ENCODE assay signal across 29 cellular contexts in the genomic region with DNA sequence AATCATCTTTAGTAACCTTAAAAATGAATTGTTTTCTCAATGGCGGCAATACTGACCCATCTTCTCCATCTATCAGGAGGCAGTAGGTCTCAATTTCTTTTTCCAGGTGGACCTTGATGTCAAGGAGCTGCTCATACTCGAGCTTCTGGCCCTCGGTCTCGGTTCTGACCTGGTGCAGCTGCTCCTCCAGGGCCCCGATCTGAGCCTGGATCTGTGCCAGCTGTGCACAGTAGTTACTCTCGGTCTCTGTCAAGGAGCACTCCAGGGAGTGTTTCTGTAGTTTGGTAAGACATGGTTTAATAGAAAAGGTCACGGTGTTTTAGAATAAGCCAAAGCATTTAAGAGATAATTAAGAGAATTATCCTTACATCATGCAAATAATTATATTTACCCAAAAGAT. TPM values are rescaled to one million over a fixed set of nuclear protein-coding genes. Genes with fewer than 3 reads are reported as not detected.
"Had no signal": no experiment of that assay in that cellular context is flagged by ENCODE, and none has a peak within 500 bp of the region (broad histone marks: within the 10 kb centered on the region; RNA-seq: fewer than 3 reads in every experiment).

No MANE protein-coding gene starts in this region.

- H3K27ac ChIP-seq: breast epithelium, coronary artery, PC-9, SK-N-MC had no signal

- H3K9me3 ChIP-seq: breast epithelium had no signal

- ATAC-seq: activated CD8-positive, alpha-beta memory T cell treated with anti-CD3 and anti-CD28 coated beads, Interleukin-2, amount 10 ng/mL, durations not matched to agents 7 days and 5 days; T-cell had no signal

- FAIRE-seq: TTC549 had no signal

- DNase-seq: activated B cell treated with CpG ODN at 0.5 μM for 24 hours; activated CD4-positive, alpha-beta T cell treated with anti-CD3 and anti-CD28 coated beads for 1 hour; activated CD4-positive, alpha-beta T cell treated with anti-CD3 and anti-CD28 coated beads, Interleukin-2, amount 10 ng/mL, durations not matched to agents 24 days and 14 days; activated CD4-positive, alpha-beta T cell treated with anti-CD3 and anti-CD28 coated beads, Interleukin-2, amount 50 U/mL, for 48 hours; activated CD8-positive, alpha-beta memory T cell treated with anti-CD3 and anti-CD28 coated beads, Interleukin-2, amount 10 ng/mL, durations not matched to agents 7 days and 5 days; activated effector memory CD4-positive, alpha-beta T cell treated with Interleukin-2 at 50 U/mL for 16 hours; activated naive CD4-positive, alpha-beta T cell; activated T-cell treated with anti-CD3 and anti-CD28 coated beads, Interleukin-2, amount 50 U/mL, for 24 hours; aorta; caudate nucleus; KBM-7; NCI-H1092; NCI-H1436; NCI-H187 treated with DMSO at 0.1 percent for 48 hours; NCI-H446 treated with DMSO at 0.1 percent for 48 hours; NCI-H524 treated with DMSO at 0.1 percent for 48 hours; PC-9; SIG-M5; T-cell; T-helper 2 cell; T1000 had no signal

- H2AFZ ChIP-seq: PC-9 had no signal

- H3K4me1 ChIP-seq: breast epithelium had no signal

- H3K36me3 ChIP-seq: breast epithelium had no signal

- H3K4me2 ChIP-seq: PC-9 had no signal

- H3K4me3 ChIP-seq: breast epithelium, coronary artery, PC-9 had no signal

RNA-seq across cellular contexts. Expression of a gene that starts 4.9 kb away (rescaled TPM):
- total RNA-seq: activated B cell treated with CpG ODN at 0.5 μM for 24 hours; activated CD4-positive, alpha-beta T cell treated with anti-CD3 and anti-CD28 coated beads, Interleukin-2, amount 10 ng/mL, durations not matched to agents 24 days and 14 days; activated CD8-positive, alpha-beta memory T cell treated with anti-CD3 and anti-CD28 coated beads, Interleukin-2, amount 10 ng/mL, durations not matched to agents 7 days and 5 days; activated T-helper 1 cell treated with anti-CD3 and anti-CD28 coated beads, Interleukin-12 subunit alpha, Interleukin-12 subunit beta, Interleukin-2, Interleukin-4 antibody, amounts not matched to agents 30 ng/mL and 10 ng/mL and 1 ng/mL, durations not matched to agents 14 hours and 24 hours and 36 hours; aorta; breast epithelium; LHCN-M2; MCF 10A; PC-9; T-cell had no signal
- polyA plus RNA-seq: aorta had no signal

RNA-seq across cellular contexts. Expression of a gene that starts 5.5 kb away (rescaled TPM):
- total RNA-seq: activated B cell treated with CpG ODN at 0.5 μM for 24 hours; activated CD4-positive, alpha-beta T cell treated with anti-CD3 and anti-CD28 coated beads, Interleukin-2, amount 10 ng/mL, durations not matched to agents 24 days and 14 days; activated CD8-positive, alpha-beta memory T cell treated with anti-CD3 and anti-CD28 coated beads, Interleukin-2, amount 10 ng/mL, durations not matched to agents 7 days and 5 days; activated T-helper 1 cell treated with anti-CD3 and anti-CD28 coated beads, Interleukin-12 subunit alpha, Interleukin-12 subunit beta, Interleukin-2, Interleukin-4 antibody, amounts not matched to agents 30 ng/mL and 10 ng/mL and 1 ng/mL, durations not matched to agents 14 hours and 24 hours and 36 hours; aorta; breast epithelium; cerebellum; LHCN-M2; MCF 10A; PC-9; T-cell had no signal
- polyA plus RNA-seq: aorta had no signal

RNA-seq across cellular contexts. Expression of a gene that starts 22.3 kb away (rescaled TPM):
- total RNA-seq: activated B cell treated with CpG ODN at 0.5 μM for 24 hours; activated CD4-positive, alpha-beta T cell treated with anti-CD3 and anti-CD28 coated beads, Interleukin-2, amount 10 ng/mL, durations not matched to agents 24 days and 14 days; activated CD8-positive, alpha-beta memory T cell treated with anti-CD3 and anti-CD28 coated beads, Interleukin-2, amount 10 ng/mL, durations not matched to agents 7 days and 5 days; activated T-helper 1 cell treated with anti-CD3 and anti-CD28 coated beads, Interleukin-12 subunit alpha, Interleukin-12 subunit beta, Interleukin-2, Interleukin-4 antibody, amounts not matched to agents 30 ng/mL and 10 ng/mL and 1 ng/mL, durations not matched to agents 14 hours and 24 hours and 36 hours; aorta; breast epithelium; cerebellum; LHCN-M2; MCF 10A; PC-9; T-cell had no signal
- polyA plus RNA-seq: aorta had no signal

RNA-seq across cellular contexts. Expression of a gene that starts 22.3 kb away (rescaled TPM):
- total RNA-seq: activated B cell treated with CpG ODN at 0.5 μM for 24 hours; activated CD4-positive, alpha-beta T cell treated with anti-CD3 and anti-CD28 coated beads, Interleukin-2, amount 10 ng/mL, durations not matched to agents 24 days and 14 days; activated CD8-positive, alpha-beta memory T cell treated with anti-CD3 and anti-CD28 coated beads, Interleukin-2, amount 10 ng/mL, durations not matched to agents 7 days and 5 days; activated T-helper 1 cell treated with anti-CD3 and anti-CD28 coated beads, Interleukin-12 subunit alpha, Interleukin-12 subunit beta, Interleukin-2, Interleukin-4 antibody, amounts not matched to agents 30 ng/mL and 10 ng/mL and 1 ng/mL, durations not matched to agents 14 hours and 24 hours and 36 hours; aorta; breast epithelium; cerebellum; LHCN-M2; MCF 10A; PC-9; T-cell had no signal
- polyA plus RNA-seq: aorta had no signal
